9 cellular contexts compared by ENCODE assay signal in genomic region chr19:45419396-45419795, GRCh38. TPM values are rescaled to one million over a fixed set of nuclear protein-coding genes. Genes with fewer than 3 reads are reported as not detected.
DNase-seq lines count a peak whose midpoint lies in the region; ATAC-seq, FAIRE-seq and TF ChIP-seq lines count a peak whose summit lies in the region.
"Had no signal": no experiment of that assay in that cellular context is flagged by ENCODE, and none has a peak within 500 bp of the region (broad histone marks: within the 10 kb centered on the region; RNA-seq: fewer than 3 reads in every experiment).

No MANE protein-coding gene starts in this region.

- DNase-seq in DMS 273 treated with DMSO at 0.1 percent for 48 hours (lab: John Stamatoyannopoulos, UW) (peak; percentile 59), GM19239 (ENCODE audit: insufficient read length, low spot score) (peak; percentile 82), HuH-7.5 (ENCODE audit: low spot score) (no peak), NCI-H187 treated with DMSO at 0.1 percent for 48 hours (lab: John Stamatoyannopoulos, UW) (no peak), NCI-H526 treated with DMSO at 0.1 percent for 48 hours (lab: John Stamatoyannopoulos, UW) (no peak), type B pancreatic cell (ENCODE audit: extremely low spot score, unreplicated experiment) (no peak)
- DNase-seq in activated naive CD8-positive, alpha-beta T cell treated with anti-CD3 and anti-CD28 coated beads for 36 hours, result no peak

- peaks cover 21% of the 10 kb centered on the region for H3K36me3 Mint-ChIP-seq in activated naive CD8-positive, alpha-beta T cell treated with anti-CD3 and anti-CD28 coated beads for 36 hours
- H3K36me3 Mint-ChIP-seq in type B pancreatic cell, result no peaks in the 10 kb centered on the region

- peak overlapping the region; percentile 65 for H3K27ac Mint-ChIP-seq in activated naive CD8-positive, alpha-beta T cell treated with anti-CD3 and anti-CD28 coated beads for 36 hours
- H3K27ac Mint-ChIP-seq in type B pancreatic cell, result no peak overlapping the region

- no peaks in the 10 kb centered on the region for H3K9me3 Mint-ChIP-seq in activated naive CD8-positive, alpha-beta T cell treated with anti-CD3 and anti-CD28 coated beads for 36 hours
- H3K9me3 Mint-ChIP-seq in type B pancreatic cell, result no peaks in the 10 kb centered on the region

- ATAC-seq in HG03460 (IDR thresholded peaks at IDR 0.05; ENCODE audit: unreplicated experiment), result peak; percentile 56

- peak; percentile 96 for FAIRE-seq in GM19239 (lab: Jason Lieb, UNC)
- FAIRE-seq: endothelial cell of umbilical vein had no signal

- no peak for TF ChIP-seq CTCF in type B pancreatic cell (conservative IDR thresholded peaks at IDR 0.05)

- peak overlapping the region; percentile 7 for H3K4me3 Mint-ChIP-seq in activated naive CD8-positive, alpha-beta T cell treated with anti-CD3 and anti-CD28 coated beads for 36 hours
- no peak overlapping the region for H3K4me3 Mint-ChIP-seq in type B pancreatic cell

- H3K4me1 Mint-ChIP-seq in activated naive CD8-positive, alpha-beta T cell treated with anti-CD3 and anti-CD28 coated beads for 36 hours, result peaks cover 41% of the 10 kb centered on the region
- H3K4me1 Mint-ChIP-seq in type B pancreatic cell (ENCODE audit: unreplicated experiment), result peaks cover 19% of the 10 kb centered on the region

- no peaks in the 10 kb centered on the region for H3K27me3 Mint-ChIP-seq in activated naive CD8-positive, alpha-beta T cell treated with anti-CD3 and anti-CD28 coated beads for 36 hours
- no peaks in the 10 kb centered on the region for H3K27me3 Mint-ChIP-seq in type B pancreatic cell

RNA-seq across cellular contexts. Expression of gene ERCC1, which starts 4.3 kb away (rescaled TPM):
- 10 to 100 TPM; 50.0 to 53.2 TPM for total RNA-seq in activated naive CD8-positive, alpha-beta T cell treated with anti-CD3 and anti-CD28 coated beads for 36 hours
- 57.3 and 71.8 TPM in 2 replicates for total RNA-seq in type B pancreatic cell (ENCODE audit: low replicate concordance)

RNA-seq across cellular contexts. Expression of gene POLR1G, which starts 13.0 kb away (rescaled TPM):
- 10 to 100 TPM; 27.0 to 27.1 TPM for total RNA-seq in activated naive CD8-positive, alpha-beta T cell treated with anti-CD3 and anti-CD28 coated beads for 36 hours
- 7.2 and 9.5 TPM in 2 replicates for total RNA-seq in type B pancreatic cell (ENCODE audit: low replicate concordance)

RNA-seq across cellular contexts. Expression of gene PPP1R13L, which starts 14.5 kb away (rescaled TPM):
- 1 to 10 TPM; 3.6 to 4.7 TPM for total RNA-seq in activated naive CD8-positive, alpha-beta T cell treated with anti-CD3 and anti-CD28 coated beads for 36 hours
- total RNA-seq in type B pancreatic cell (ENCODE audit: low replicate concordance), result 38.6 and 110 TPM in 2 replicates

RNA-seq across cellular contexts. Expression of gene FOSB, which starts 48.4 kb away (rescaled TPM):
- total RNA-seq in activated naive CD8-positive, alpha-beta T cell treated with anti-CD3 and anti-CD28 coated beads for 36 hours, result 10 to 100 TPM in 1 of 2 experiments, 1 to 10 TPM in 1; 9.7 to 10.5 TPM
- total RNA-seq in type B pancreatic cell (ENCODE audit: low replicate concordance), result 28.4 and 178 TPM in 2 replicates

RNA-seq across cellular contexts. Expression of gene ERCC2, which starts 49.0 kb away (rescaled TPM):
- 10 to 100 TPM; 25.5 to 29.1 TPM for total RNA-seq in activated naive CD8-positive, alpha-beta T cell treated with anti-CD3 and anti-CD28 coated beads for 36 hours
- 26.9 and 55.8 TPM in 2 replicates for total RNA-seq in type B pancreatic cell (ENCODE audit: low replicate concordance)

Comparison
In these comparisons a context has a peak if more than half of its experiments do, and no peak if none do; other contexts are left out.
1. DNase-seq: peak in DMS 273 treated with DMSO at 0.1 percent for 48 hours (single experiment) and GM19239 (single experiment); none in activated naive CD8-positive, alpha-beta T cell treated with anti-CD3 and anti-CD28 coated beads for 36 hours (single experiment), HuH-7.5 (single experiment), NCI-H187 treated with DMSO at 0.1 percent for 48 hours (single experiment), NCI-H526 treated with DMSO at 0.1 percent for 48 hours (single experiment) and type B pancreatic cell (single experiment).